8 cellular contexts compared by ENCODE assay signal in the genomic region with DNA sequence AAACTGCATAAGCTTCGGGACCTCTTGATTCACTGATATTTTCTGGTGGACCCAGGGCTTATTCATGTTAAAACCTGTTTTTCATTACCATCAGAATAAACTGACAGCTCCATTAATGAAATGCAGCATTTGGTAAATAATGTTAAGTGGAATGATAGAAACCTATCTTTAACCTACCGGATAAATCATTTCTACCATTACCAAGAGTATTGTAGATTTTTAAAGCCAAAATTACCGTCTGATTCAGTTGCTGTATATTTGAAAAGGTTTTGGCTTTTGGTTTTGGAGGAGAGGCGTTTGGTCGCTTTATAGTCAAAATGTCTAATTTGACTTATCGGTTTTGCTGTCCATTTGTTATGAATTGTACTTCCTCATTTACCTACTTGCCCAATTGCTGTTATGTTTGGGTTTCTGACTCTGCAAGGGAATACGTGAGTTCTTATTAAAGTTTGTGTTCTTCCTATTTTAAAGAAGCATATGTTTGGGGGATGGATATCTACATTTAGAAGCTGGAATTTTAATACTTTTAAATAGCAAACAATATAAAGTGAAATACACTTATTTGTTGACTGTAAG. TPM values are rescaled to one million over a fixed set of nuclear protein-coding genes. Genes with fewer than 3 reads are reported as not detected.
A peak's percentile ranks its signal among the peaks of the same experiment; 100 is the strongest.
DNase-seq lines count a peak whose midpoint lies in the region; ATAC-seq, FAIRE-seq and TF ChIP-seq lines count a peak whose summit lies in the region.

No MANE protein-coding gene starts in this region.

- H3K9ac ChIP-seq in endocrine pancreas (ENCODE audit: control insufficient read depth, insufficient read depth, low read length): no peak overlapping the region

- intact Hi-C loops in pancreas (cut with DNase I): no loop called here

- H3K27ac ChIP-seq in pancreas: peak overlapping the region in 2 of 4 donors; percentile 66 to 67

- H3K4me1 ChIP-seq in endocrine pancreas (ENCODE audit: control insufficient read depth, insufficient read depth, low read length) (peaks cover 6% of the 10 kb centered on the region), pancreas (peaks cover 0 to 18% (median 9%) of the 10 kb centered on the region in 3 donors)

- H3K36me3 ChIP-seq in endocrine pancreas (ENCODE audit: control insufficient read depth, insufficient read depth, low read length): no peaks in the 10 kb centered on the region
- no peaks in the 10 kb centered on the region for H3K36me3 ChIP-seq in pancreas

- in situ Hi-C loops in GM13976 (cut with MboI; ENCODE audit: low sequenced_read_pairs, unreplicated experiment): no loop called here

- 3% methylated on average over 7 of the region's 7 CpGs for WGBS in pancreas, 2 donors

- DNase-seq in GM13976 (ENCODE audit: low spot score) (peak; percentile 33), OCI-M1 (lab: John Stamatoyannopoulos, UW) (peak; percentile 80), pancreas (no peak), D721Med (ENCODE audit: insufficient read length, low spot score) (no peak), superior temporal gyrus (ENCODE audit: extremely low spot score) (no peak), nucleus accumbens (lab: John Stamatoyannopoulos, UW) (no peak), left lobe of liver (ENCODE audit: low spot score) (no peak)

- H3K27me3 ChIP-seq in endocrine pancreas (ENCODE audit: control insufficient read depth, insufficient read depth, low read length) (no peaks in the 10 kb centered on the region), pancreas (no peaks in the 10 kb centered on the region)

- ATAC-seq in pancreas (no peak), left lobe of liver (no peak)

- H3K9me3 ChIP-seq in endocrine pancreas (ENCODE audit: control insufficient read depth, low read length) (no peaks in the 10 kb centered on the region), pancreas (no peaks in the 10 kb centered on the region)

- H3K4me3 ChIP-seq in endocrine pancreas (ENCODE audit: control insufficient read depth, insufficient read depth, low read length) (peak overlapping the region; percentile 76), pancreas (peak overlapping the region; percentile 35 to 72 (median 44))

- TF ChIP-seq CTCF in GM13976 (IDR thresholded peaks at IDR 0.05; ENCODE audit: borderline replicate concordance, control extremely low read depth, extremely low read depth, insufficient read depth, missing control alignments) (no peak), pancreas (IDR thresholded peaks at IDR 0.05) (no peak), D721Med (IDR thresholded peaks at IDR 0.05; ENCODE audit: insufficient read depth, missing control alignments) (no peak)

- FAIRE-seq in pancreas (lab: Jason Lieb, UNC) (no peak), D721Med (lab: Jason Lieb, UNC) (no peak)

RNA-seq across cellular contexts. Expression of gene CUL3, which starts 1.1 kb away (rescaled TPM):
- 10 to 100 TPM; 32.2 to 41.6 (median 36.2) TPM for total RNA-seq in pancreas
- 10 to 100 TPM; 39.7 to 49.5 TPM for polyA plus RNA-seq in pancreas
- 34.6 TPM for total RNA-seq in left lobe of liver

Comparison
In these comparisons a context has a peak if more than half of its experiments do, and no peak if none do; other contexts are left out.
1. DNase-seq: peak in GM13976 (single experiment) and OCI-M1 (single experiment); none in pancreas (0 of 6), D721Med (single experiment), superior temporal gyrus (single experiment), nucleus accumbens (0 of 56) and left lobe of liver (single experiment).